ENCODE assay signal across 15 cellular contexts in the genomic region with DNA sequence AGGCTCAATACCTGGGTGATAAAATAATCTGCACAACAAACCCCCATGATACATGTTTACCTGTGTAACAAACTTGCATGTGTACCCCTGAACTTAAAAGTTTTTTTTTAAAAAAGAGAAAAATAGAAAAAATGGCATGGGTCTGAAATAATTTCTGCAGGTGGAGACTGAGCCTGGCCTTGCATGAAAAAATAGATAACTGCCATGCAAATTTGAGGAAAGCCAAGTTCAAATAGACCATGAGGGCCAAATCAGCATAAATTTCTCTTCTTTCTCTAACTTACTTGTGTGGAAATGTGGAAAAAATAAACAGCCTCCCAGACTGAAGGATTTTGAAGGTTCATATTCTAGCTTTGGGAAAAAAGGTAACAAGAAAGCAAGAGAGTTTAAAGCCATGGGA. TPM values are rescaled to one million over a fixed set of nuclear protein-coding genes. Genes with fewer than 3 reads are reported as not detected.
DNase-seq lines count a peak whose midpoint lies in the region; ATAC-seq and TF ChIP-seq lines count a peak whose summit lies in the region.
"Had no signal": no experiment of that assay in that cellular context is flagged by ENCODE, and none has a peak within 500 bp of the region (broad histone marks: within the 10 kb centered on the region; RNA-seq: fewer than 3 reads in every experiment).

No MANE protein-coding gene starts in this region.

- H2AFZ ChIP-seq in IMR-90 (replicated peaks; ENCODE audit: low read length, poor library complexity) (no peak overlapping the region), OCI-LY7 (ENCODE audit: low read length) (peak overlapping the region; percentile 67; the same call in 1 of the 2 replicates)

- no peak overlapping the region; the same call in 1 of the 2 replicates for H3K4ac ChIP-seq in IMR-90 (ENCODE audit: low read depth, low read length)

- H4K20me1 ChIP-seq in IMR-90 (ENCODE audit: insufficient read depth, low read length) (no peaks in the 10 kb centered on the region), OCI-LY7 (ENCODE audit: insufficient read depth, low read length) (no peaks in the 10 kb centered on the region)

- dilution Hi-C loops in IMR-90 (cut with HindIII; ENCODE audit: low sequenced_read_pairs, unreplicated experiment) = no loop called here

- intact Hi-C loops in IMR-90 (cut with micrococcal nuclease) = no loop called here
- intact Hi-C loops in OCI-LY7 (cut with micrococcal nuclease; ENCODE audit: unreplicated experiment) = no loop called here

- TF ChIP-seq CTCF in IMR-90 (conservative IDR thresholded peaks at IDR 0.05; ENCODE audit: low read depth, low read length) (no peak), OCI-LY7 (conservative IDR thresholded peaks at IDR 0.05; ENCODE audit: low read length) (no peak), osteocyte (IDR thresholded peaks at IDR 0.05) (no peak)

- H2AK9ac ChIP-seq in IMR-90 (replicated peaks; ENCODE audit: low read depth, low read length, poor library complexity) = no peak overlapping the region

- H3K27me3 ChIP-seq in IMR-90 (ENCODE audit: control insufficient read depth, insufficient read depth, low read length) = no peaks in the 10 kb centered on the region
- H3K27me3 ChIP-seq: BE2C had no signal

- no peak for TF ChIP-seq POLR2A in IMR-90 (IDR thresholded peaks at IDR 0.05; ENCODE audit: low read depth, low read length)

- no TSS peak for BruUV-seq in IMR-90 (replicated peaks; lab: Mats Ljungman, UMichigan)
- BruUV-seq in OCI-LY7 (replicated peaks; lab: Mats Ljungman, UMichigan) = no TSS peak

- H3K9me3 ChIP-seq in IMR-90 (ENCODE audit: control insufficient read depth, insufficient read depth, low read length) (no peaks in the 10 kb centered on the region), OCI-LY7 (ENCODE audit: low read length) (no peaks in the 10 kb centered on the region)
- H3K9me3 ChIP-seq: A549, BE2C had no signal

- no peak overlapping the region for H2BK15ac ChIP-seq in IMR-90 (ENCODE audit: low read depth, low read length)

- H3K18ac ChIP-seq in IMR-90 (ENCODE audit: low read depth, low read length) = peak overlapping the region; percentile 45; the same call in 1 of the 2 replicates

- H3K4me3 ChIP-seq in IMR-90 (ENCODE audit: insufficient read depth, low read depth, low read length) (no peak overlapping the region), OCI-LY7 (ENCODE audit: low read depth, low read length, poor library complexity, severe bottlenecking) (peak overlapping the region; percentile 68)
- H3K4me3 ChIP-seq: A549 had no signal

- peak overlapping the region; percentile 27; the same call in 1 of the 2 replicates for H2BK120ac ChIP-seq in IMR-90 (ENCODE audit: low read depth, low read length)

- no peak overlapping the region for H3K9ac ChIP-seq in IMR-90 (ENCODE audit: low read depth, low read length)

- H3K4me2 ChIP-seq in IMR-90 (ENCODE audit: low read depth, low read length) = no peak overlapping the region
- peak overlapping the region; percentile 68 for H3K4me2 ChIP-seq in OCI-LY7 (ENCODE audit: low read length)
- H3K4me2 ChIP-seq: A549 had no signal

- ATAC-seq in IMR-90 (ENCODE audit: low read depth) = no peak
- ATAC-seq: A549; CD8-positive, alpha-beta T cell had no signal

- H3K79me1 ChIP-seq in IMR-90 (ENCODE audit: low read depth in 1 of 2, low read length in 2 of 2) = peaks cover 0 to 12% of the 10 kb centered on the region in 2 experiments; a peak in 1 of 4 replicates

- no peaks in the 10 kb centered on the region for H3K9me3 Mint-ChIP-seq in osteocyte (ENCODE audit: unreplicated experiment)
- H3K9me3 Mint-ChIP-seq: CD14-positive monocyte; CD8-positive, alpha-beta T cell had no signal

- no peak for TF ChIP-seq RAD21 in IMR-90 (IDR thresholded peaks at IDR 0.05; ENCODE audit: low read length)

- H3K9me2 ChIP-seq in OCI-LY7 (ENCODE audit: insufficient read depth, low read length) = no peaks in the 10 kb centered on the region

- peaks cover 5% of the 10 kb centered on the region for H3K36me3 Mint-ChIP-seq in osteocyte (ENCODE audit: unreplicated experiment)

- peaks cover 8% of the 10 kb centered on the region for H3K9me1 ChIP-seq in IMR-90 (ENCODE audit: insufficient read depth, low read length)

- H3K23ac ChIP-seq in IMR-90 (ENCODE audit: low read depth, low read length) = no peak overlapping the region

- in situ Hi-C loops in IMR-90 (cut with MboI; ENCODE audit: low sequenced_read_pairs) = no loop called here

- CTCF ChIA-PET in IMR-90 (lab: Yijun Ruan, JAX) (no interaction called here), OCI-LY7 (lab: Charles Lee; ENCODE audit: unreplicated experiment) (no interaction called here)

- peaks cover 11% of the 10 kb centered on the region; the same call in 1 of the 2 replicates for H3K79me2 ChIP-seq in OCI-LY7 (ENCODE audit: insufficient read depth, low read depth, low read length)

- POLR2A ChIA-PET in IMR-90 (lab: Charles Lee; ENCODE audit: unreplicated experiment) = no interaction called here
- POLR2A ChIA-PET in OCI-LY7 (lab: Charles Lee) = interaction anchor here (0.9 to 3.1 kb wide), 2 partner anchors 8 to 29 kb away, joined by 3 to 9 read pairs; no protein-coding TSS in a partner anchor

- H4K8ac ChIP-seq in IMR-90 (ENCODE audit: low read depth in 2 of 2, low read length in 2 of 2) = no peak overlapping the region

- no peak overlapping the region for H3K56ac ChIP-seq in IMR-90 (ENCODE audit: extremely low read depth, insufficient read depth, low read length)

- H3K4me1 Mint-ChIP-seq in osteocyte (ENCODE audit: unreplicated experiment) = peaks cover 53% of the 10 kb centered on the region

- H2BK20ac ChIP-seq in IMR-90 (ENCODE audit: low read depth, low read length) = 0 out of 2 replicates have a peak overlapping the region, but pooled peaks have one; percentile 63

- H3K27ac ChIP-seq in IMR-90 (ENCODE audit: insufficient read depth, low read length) (no peak overlapping the region), OCI-LY7 (ENCODE audit: low read depth, low read length, poor library complexity, severe bottlenecking) (peak overlapping the region; percentile 72)
- H3K27ac ChIP-seq: A549 had no signal

- no peak overlapping the region for H3K14ac ChIP-seq in IMR-90 (replicated peaks; ENCODE audit: low read depth, low read length)

- DNase-seq in IMR-90 (no peak), OCI-LY7 (ENCODE audit: low spot score) (peak; percentile 34), osteocyte (ENCODE audit: extremely low spot score, unreplicated experiment) (no peak), GOT3 (lab: John Stamatoyannopoulos, UW) (no peak), HuH-7.5 (ENCODE audit: low spot score) (no peak), NCI-H82 treated with DMSO at 0.1 percent for 48 hours (lab: John Stamatoyannopoulos, UW; ENCODE audit: unreplicated experiment) (no peak)
- DNase-seq: BE2C; CD8-positive, alpha-beta T cell; COR-L47; DMS153; DMS79 treated with DMSO at 0.1 percent for 48 hours; GDM1; H7 had no signal

- H3K27me3 Mint-ChIP-seq in osteocyte (ENCODE audit: unreplicated experiment) = no peaks in the 10 kb centered on the region

- H2BK5ac ChIP-seq in IMR-90 (ENCODE audit: low read depth, low read length, poor library complexity, severe bottlenecking) = peak overlapping the region; percentile 54

- H2AK5ac ChIP-seq in IMR-90 (ENCODE audit: low read depth, low read length) = no peak overlapping the region

- H3K36me3 ChIP-seq in IMR-90 (ENCODE audit: control insufficient read depth, insufficient read depth, low read length) = peaks cover 5% of the 10 kb centered on the region
- peaks cover 8% of the 10 kb centered on the region for H3K36me3 ChIP-seq in OCI-LY7 (ENCODE audit: insufficient read depth, low read length)
- H3K36me3 ChIP-seq: BE2C had no signal

- peak overlapping the region; percentile 45 for H3K27ac Mint-ChIP-seq in osteocyte (ENCODE audit: unreplicated experiment)
- H3K27ac Mint-ChIP-seq: CD14-positive monocyte; CD8-positive, alpha-beta T cell had no signal

- H4K91ac ChIP-seq in IMR-90 (ENCODE audit: insufficient read depth, low read depth, low read length) = no peak overlapping the region

- peak overlapping the region; percentile 30; the same call in 1 of the 2 replicates for H4K5ac ChIP-seq in IMR-90 (ENCODE audit: low read depth, low read length)

- H3K4me1 ChIP-seq in IMR-90 (ENCODE audit: control insufficient read depth, insufficient read depth, low read length) (peaks cover 8% of the 10 kb centered on the region), OCI-LY7 (ENCODE audit: insufficient read depth, low read length, poor library complexity, severe bottlenecking) (peaks cover 40% of the 10 kb centered on the region)
- H3K4me1 ChIP-seq: BE2C had no signal

- H3K4me3 Mint-ChIP-seq in osteocyte (ENCODE audit: unreplicated experiment) = no peak overlapping the region
- H3K4me3 Mint-ChIP-seq: CD14-positive monocyte; CD8-positive, alpha-beta T cell had no signal

TF ChIP-seq in IMR-90, 13 proteins besides CTCF, POLR2A, EP300 and RAD21:
- TF ChIP-seq FOS (IDR thresholded peaks at IDR 0.05; ENCODE audit: low read depth, low read length) = no peak
- no peak for TF ChIP-seq MXI1 (IDR thresholded peaks at IDR 0.05; ENCODE audit: borderline replicate concordance, low read depth, low read length)
- TF ChIP-seq RFX5 (IDR thresholded peaks at IDR 0.05; ENCODE audit: low read depth, low read length) = no peak
- no peak for TF ChIP-seq MAZ (IDR thresholded peaks at IDR 0.05; ENCODE audit: borderline replicate concordance, low read depth, low read length)
- no peak for TF ChIP-seq CEBPB (IDR thresholded peaks at IDR 0.05; ENCODE audit: low read depth, low read length)
- TF ChIP-seq CHD1 (IDR thresholded peaks at IDR 0.05; ENCODE audit: low read depth, low read length) = no peak
- TF ChIP-seq, protein P1, sequence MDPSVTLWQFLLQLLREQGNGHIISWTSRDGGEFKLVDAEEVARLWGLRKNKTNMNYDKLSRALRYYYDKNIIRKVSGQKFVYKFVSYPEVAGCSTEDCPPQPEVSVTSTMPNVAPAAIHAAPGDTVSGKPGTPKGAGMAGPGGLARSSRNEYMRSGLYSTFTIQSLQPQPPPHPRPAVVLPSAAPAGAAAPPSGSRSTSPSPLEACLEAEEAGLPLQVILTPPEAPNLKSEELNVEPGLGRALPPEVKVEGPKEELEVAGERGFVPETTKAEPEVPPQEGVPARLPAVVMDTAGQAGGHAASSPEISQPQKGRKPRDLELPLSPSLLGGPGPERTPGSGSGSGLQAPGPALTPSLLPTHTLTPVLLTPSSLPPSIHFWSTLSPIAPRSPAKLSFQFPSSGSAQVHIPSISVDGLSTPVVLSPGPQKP (IDR thresholded peaks at IDR 0.05; ENCODE audit: borderline replicate concordance, low read depth, low read length) = no peak
- TF ChIP-seq BHLHE40 (IDR thresholded peaks at IDR 0.05; ENCODE audit: low read depth, low read length) = no peak

RNA-seq across cellular contexts. Expression of gene ACKR4, which starts 0.7 kb away (rescaled TPM):
- total RNA-seq in IMR-90 (2012; rRNA removed) (0.18 TPM in 1 of 2 replicates, not detected in the other), OCI-LY7 (2022) (2.5 and 3.8 TPM in 2 replicates), osteocyte (0.42 and 0.64 TPM in 2 replicates)
- not detected in 2 replicates for polyA plus RNA-seq in IMR-90 (2012; rRNA removed)
- polyA plus RNA-seq in IMR-90 (2012; cell fraction: cytosol; rRNA removed) = not detected in 2 replicates
- polyA plus RNA-seq in IMR-90 (2012; cell fraction: nucleus; rRNA removed; ENCODE audit: low replicate concordance) = 0.15 TPM in 1 of 2 replicates, not detected in the other
- 2.1 and 2.4 TPM in 2 replicates for total RNA-seq in OCI-LY7 (2014; rRNA removed; shearing (Covaris generic))
- total RNA-seq: H7 had no signal
- polyA plus RNA-seq: CD14-positive monocyte had no signal
